In genomic region chr1:108704501-108704900, GRCh38 we compare ENCODE assay signal across 13 cellular contexts. TPM values are rescaled to one million over a fixed set of nuclear protein-coding genes. Genes with fewer than 3 reads are reported as not detected.
DNase-seq lines count a peak whose midpoint lies in the region; ATAC-seq and TF ChIP-seq lines count a peak whose summit lies in the region.
"Had no signal": no experiment of that assay in that cellular context is flagged by ENCODE, and none has a peak within 500 bp of the region (broad histone marks: within the 10 kb centered on the region; RNA-seq: fewer than 3 reads in every experiment).

No MANE protein-coding gene starts in this region.

- H3K4me1 Mint-ChIP-seq in T-helper 2 cell treated with Interferon-gamma antibody and Interleukin-4, amounts not matched to agents 5 μg/mL and 100 μg/mL, for 36 hours (ENCODE audit: low read depth) = peaks cover 40% of the 10 kb centered on the region
- H3K4me1 Mint-ChIP-seq in natural killer cell = peaks cover 24 to 25% of the 10 kb centered on the region in 2 donors
- H3K4me1 Mint-ChIP-seq: WTC11 had no signal

- H3K36me3 ChIP-seq in Panc1 (ENCODE audit: control insufficient read depth, insufficient read depth, low read length) (peaks cover 15% of the 10 kb centered on the region; the same call in 1 of the 2 replicates), H7 (replicated peaks; ENCODE audit: control insufficient read depth, insufficient read depth, low read length) (peaks cover 5% of the 10 kb centered on the region)

- H3K4me3 ChIP-seq in Panc1 (ENCODE audit: low read depth in 2 of 2, low read length in 2 of 2) (no peak overlapping the region), choroid plexus epithelial cell (ENCODE audit: low read depth, low read length) (no peak overlapping the region), H7 (ENCODE audit: insufficient read depth, low read depth, low read length) (no peak overlapping the region)

- peaks cover 33% of the 10 kb centered on the region for H3K36me3 Mint-ChIP-seq in T-helper 2 cell treated with Interferon-gamma antibody and Interleukin-4, amounts not matched to agents 5 μg/mL and 100 μg/mL, for 36 hours (ENCODE audit: low read depth)
- peaks cover 10% of the 10 kb centered on the region for H3K36me3 Mint-ChIP-seq in natural killer cell

- intact Hi-C loops in Panc1 (cut with micrococcal nuclease; ENCODE audit: unreplicated experiment) = no loop called here
- intact Hi-C loops in natural killer cell (cut with micrococcal nuclease) = no loop called here

- H3K27me3 ChIP-seq in Panc1 (ENCODE audit: control insufficient read depth, insufficient read depth, low read length) (no peaks in the 10 kb centered on the region), H7 (ENCODE audit: control insufficient read depth, insufficient read depth, low read length) (no peaks in the 10 kb centered on the region)

- peak overlapping the region; percentile 40 for H3K4me3 Mint-ChIP-seq in T-helper 2 cell treated with Interferon-gamma antibody and Interleukin-4, amounts not matched to agents 5 μg/mL and 100 μg/mL, for 36 hours
- no peak overlapping the region for H3K4me3 Mint-ChIP-seq in natural killer cell
- H3K4me3 Mint-ChIP-seq: WTC11 had no signal

- in situ Hi-C loops in Panc1 (cut with HindIII; ENCODE audit: low pct_unique_long_range_greater_than_20kb, low sequenced_read_pairs) = no loop called here

- no peaks in the 10 kb centered on the region for H3K9me3 Mint-ChIP-seq in T-helper 2 cell treated with Interferon-gamma antibody and Interleukin-4, amounts not matched to agents 5 μg/mL and 100 μg/mL, for 36 hours
- no peaks in the 10 kb centered on the region for H3K9me3 Mint-ChIP-seq in natural killer cell
- H3K9me3 Mint-ChIP-seq: WTC11 had no signal

- no peaks in the 10 kb centered on the region for H3K9me3 ChIP-seq in Panc1 (ENCODE audit: control insufficient read depth, insufficient read depth, low read depth, low read length)

- DNase-seq in T-helper 2 cell treated with Interferon-gamma antibody and Interleukin-4, amounts not matched to agents 5 μg/mL and 100 μg/mL, for 36 hours (ENCODE audit: low spot score) = no peak
- DNase-seq in T-helper 2 cell (no peak), Panc1 (ENCODE audit: low read depth, low spot score) (no peak), choroid plexus epithelial cell (ENCODE audit: low read depth) (peak; percentile 86), natural killer cell (no peak), cortex of kidney (lab: John Stamatoyannopoulos, UW) (no peak), H7 (no peak)
- DNase-seq: cerebellar nuclear complex, NCI-H2171 treated with DMSO at 0.1 percent for 48 hours had no signal

- TF ChIP-seq CTCF in Panc1 (IDR thresholded peaks at IDR 0.05) (no peak), choroid plexus epithelial cell (conservative IDR thresholded peaks at IDR 0.05; ENCODE audit: low read depth, low read length) (no peak), natural killer cell (IDR thresholded peaks at IDR 0.05) (no peak)

- ATAC-seq in Panc1 (peak; percentile 64), natural killer cell (no peak), GM18517 (IDR thresholded peaks at IDR 0.05; ENCODE audit: unreplicated experiment) (no peak)

- peak overlapping the region; percentile 90 for H3K27ac Mint-ChIP-seq in T-helper 2 cell treated with Interferon-gamma antibody and Interleukin-4, amounts not matched to agents 5 μg/mL and 100 μg/mL, for 36 hours
- peak overlapping the region; percentile 43 to 67 for H3K27ac Mint-ChIP-seq in natural killer cell
- H3K27ac Mint-ChIP-seq: WTC11 had no signal

- H3K27me3 Mint-ChIP-seq in T-helper 2 cell treated with Interferon-gamma antibody and Interleukin-4, amounts not matched to agents 5 μg/mL and 100 μg/mL, for 36 hours (ENCODE audit: low read depth) = peaks cover 4% of the 10 kb centered on the region
- no peaks in the 10 kb centered on the region for H3K27me3 Mint-ChIP-seq in natural killer cell (ENCODE audit: low read depth in 2 of 2)

- no TSS peak for BruUV-seq in Panc1 (replicated peaks; lab: Mats Ljungman, UMichigan)

- POLR2A ChIA-PET in Panc1 (lab: Charles Lee) = no interaction called here

- no peak overlapping the region for H3K27ac ChIP-seq in Panc1 (ENCODE audit: low read length)
- H3K27ac ChIP-seq: HL-60 had no signal

- CTCF ChIA-PET in Panc1 (lab: Charles Lee) = no interaction called here

- no peaks in the 10 kb centered on the region for H3K4me1 ChIP-seq in Panc1 (ENCODE audit: control insufficient read depth, insufficient read depth, low read length)

RNA-seq across cellular contexts. Expression of gene FNDC7, which starts 8.2 kb away (rescaled TPM):
- total RNA-seq in Panc1 (2021; ENCODE audit: unreplicated experiment) = 0.05 TPM
- not detected for polyA plus RNA-seq in Panc1 (2012; ENCODE audit: insufficient read length)
- total RNA-seq in natural killer cell = under 1 TPM in 2 of 3 donors, not detected in 1; 0.14 to 0.43 TPM
- 0.03 and 0.33 TPM in 2 replicates for total RNA-seq in H7 (2014; rRNA removed; shearing (Covaris generic))
- total RNA-seq: kidney epithelial cell had no signal

RNA-seq across cellular contexts. Expression of gene PRPF38B, which starts 12.4 kb away (rescaled TPM):
- 31.7 TPM for total RNA-seq in Panc1 (2021; ENCODE audit: unreplicated experiment)
- 23.8 TPM for polyA plus RNA-seq in Panc1 (2012; ENCODE audit: insufficient read length)
- 100 to 1,000 TPM; 115 to 158 (median 156) TPM for total RNA-seq in natural killer cell
- 31.9 and 41.3 TPM in 2 replicates for total RNA-seq in H7 (2014; rRNA removed; shearing (Covaris generic))

RNA-seq across cellular contexts. Expression of gene STXBP3, which starts 42.0 kb away (rescaled TPM):
- 27.7 TPM for total RNA-seq in Panc1 (2021; ENCODE audit: unreplicated experiment)
- polyA plus RNA-seq in Panc1 (2012; ENCODE audit: insufficient read length) = 22.3 TPM
- 10 to 100 TPM; 63.1 to 71.4 (median 69.2) TPM for total RNA-seq in natural killer cell
- 31.0 and 45.7 TPM in 2 replicates for total RNA-seq in H7 (2014; rRNA removed; shearing (Covaris generic))

RNA-seq across cellular contexts. Expression of gene HENMT1, which starts 43.6 kb away (rescaled TPM):
- total RNA-seq in Panc1 (2021; ENCODE audit: unreplicated experiment) = 23.0 TPM
- polyA plus RNA-seq in Panc1 (2012; ENCODE audit: insufficient read length) = 13.6 TPM
- total RNA-seq in natural killer cell = 10 to 100 TPM; 26.9 to 41.5 (median 30.6) TPM
- total RNA-seq in H7 (2014; rRNA removed; shearing (Covaris generic)) = 17.5 and 18.0 TPM in 2 replicates
